In the genomic region with DNA sequence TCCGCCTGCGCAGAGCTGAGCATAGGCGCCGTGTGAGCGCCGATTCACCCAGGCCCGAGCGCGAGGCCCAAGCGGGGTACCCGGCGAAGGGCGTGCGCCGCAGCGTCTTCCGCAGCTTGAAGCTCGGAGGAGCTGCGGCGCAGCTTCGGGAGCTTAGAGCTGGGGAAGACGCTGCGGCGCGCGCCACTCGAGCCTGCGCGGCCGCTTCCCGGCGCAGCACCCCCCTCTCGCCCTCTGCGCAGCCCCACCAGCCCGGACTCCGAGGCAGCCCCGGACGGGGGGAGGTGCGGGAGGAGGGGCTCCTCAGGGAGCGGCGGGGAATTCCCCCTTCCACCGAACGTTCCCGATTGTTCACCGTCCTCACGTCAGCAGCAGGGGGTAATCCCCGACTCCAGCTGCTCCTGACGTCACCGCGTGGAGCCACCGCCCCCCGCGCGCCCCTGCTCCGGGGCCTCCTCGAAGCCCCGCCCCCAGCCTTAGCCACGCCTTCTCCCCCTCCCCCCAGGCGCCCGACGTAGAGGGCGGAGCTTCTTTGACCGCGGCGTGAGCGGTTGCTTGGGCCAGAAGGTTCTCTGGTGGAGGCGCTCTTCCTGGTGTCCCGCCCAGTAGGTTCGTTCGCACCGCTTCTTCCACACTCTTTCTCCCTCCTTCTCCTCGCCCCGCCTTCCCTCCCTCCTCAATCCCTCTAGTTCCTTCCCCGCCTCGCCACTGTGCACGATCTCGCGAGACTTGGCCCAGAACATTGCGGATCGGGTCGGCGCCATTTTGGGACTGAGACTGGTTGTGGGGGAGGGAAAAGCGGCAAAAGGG, we compare ENCODE assay signal across 1 cellular context.
TF ChIP-seq lines count a peak whose summit lies in the region.

A gene with protein sequence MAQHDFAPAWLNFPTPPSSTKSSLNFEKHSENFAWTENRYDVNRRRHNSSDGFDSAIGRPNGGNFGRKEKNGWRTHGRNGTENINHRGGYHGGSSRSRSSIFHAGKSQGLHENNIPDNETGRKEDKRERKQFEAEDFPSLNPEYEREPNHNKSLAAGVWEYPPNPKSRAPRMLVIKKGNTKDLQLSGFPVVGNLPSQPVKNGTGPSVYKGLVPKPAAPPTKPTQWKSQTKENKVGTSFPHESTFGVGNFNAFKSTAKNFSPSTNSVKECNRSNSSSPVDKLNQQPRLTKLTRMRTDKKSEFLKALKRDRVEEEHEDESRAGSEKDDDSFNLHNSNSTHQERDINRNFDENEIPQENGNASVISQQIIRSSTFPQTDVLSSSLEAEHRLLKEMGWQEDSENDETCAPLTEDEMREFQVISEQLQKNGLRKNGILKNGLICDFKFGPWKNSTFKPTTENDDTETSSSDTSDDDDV (plus strand): TSS at position 742 of the 810 bp plus-strand sequence. CDS start 40,072 bp downstream, outside the sequence.

TF ChIP-seq in HepG2, 621 proteins besides CTCF, POLR2A, EP300 and RAD21 (continued from another document and continues in another):
- TF ChIP-seq ATF7 (IDR thresholded peaks at IDR 0.05) (peak; percentile 73), ATF7 (CRISPR knock-in tag; IDR thresholded peaks at IDR 0.05) (peak; percentile 77; the same call in 1 of the 2 replicates), FOXC1 (CRISPR knock-in tag; IDR thresholded peaks at IDR 0.05; ENCODE audit: borderline replicate concordance) (no peak), SAFB2 (CRISPR knock-in tag; IDR thresholded peaks at IDR 0.05; ENCODE audit: borderline replicate concordance, low read depth) (0 out of 2 replicates have a peak, but pooled peaks have one; percentile 62), IRF2 (CRISPR knock-in tag; IDR thresholded peaks at IDR 0.05) (peak; percentile 16), ZNF230 (CRISPR knock-in tag; IDR thresholded peaks at IDR 0.05) (no peak; the same call in 1 of the 2 replicates), ARNT (IDR thresholded peaks at IDR 0.05) (no peak), GATAD2A (CRISPR knock-in tag; IDR thresholded peaks at IDR 0.05) (peak; percentile 42; the same call in 1 of the 2 replicates), RELA (CRISPR knock-in tag; IDR thresholded peaks at IDR 0.05) (peak; percentile 91; the same call in 1 of the 2 replicates), ZBTB1 (CRISPR knock-in tag; IDR thresholded peaks at IDR 0.05; ENCODE audit: borderline replicate concordance) (no peak), GPBP1L1 (CRISPR knock-in tag; IDR thresholded peaks at IDR 0.05) (no peak), ZNF724P (CRISPR knock-in tag; IDR thresholded peaks at IDR 0.05; ENCODE audit: borderline replicate concordance) (peak; percentile 78; the same call in 1 of the 2 replicates), ZNF30 (CRISPR knock-in tag; IDR thresholded peaks at IDR 0.05) (0 out of 2 replicates have a peak, but pooled peaks have one; percentile 69), ZNF468 (CRISPR knock-in tag; IDR thresholded peaks at IDR 0.05) (no peak), FOXO1 (CRISPR knock-in tag; IDR thresholded peaks at IDR 0.05) (no peak; the same call in 1 of the 2 replicates), EED (CRISPR knock-in tag; IDR thresholded peaks at IDR 0.05) (no peak), MTF1 (CRISPR knock-in tag; IDR thresholded peaks at IDR 0.05) (no peak), HNF1B (CRISPR knock-in tag; IDR thresholded peaks at IDR 0.05) (peak; percentile 84; the same call in 1 of the 2 replicates), ZUFSP (CRISPR knock-in tag; IDR thresholded peaks at IDR 0.05; ENCODE audit: borderline replicate concordance) (no peak), MXI1 (IDR thresholded peaks at IDR 0.05; ENCODE audit: borderline replicate concordance, low read depth, low read length) (peak; percentile 64; the same call in 2 of the 3 replicates), HOMEZ (CRISPR knock-in tag; IDR thresholded peaks at IDR 0.05; ENCODE audit: low read depth) (peak; percentile 80), ZNF577 (CRISPR knock-in tag; IDR thresholded peaks at IDR 0.05; ENCODE audit: borderline replicate concordance, low read depth) (no peak), ZNF337 (CRISPR knock-in tag; IDR thresholded peaks at IDR 0.05; ENCODE audit: borderline replicate concordance, low read depth) (no peak), RFX1 (IDR thresholded peaks at IDR 0.05) (no peak), TGIF2 (CRISPR knock-in tag; IDR thresholded peaks at IDR 0.05) (peak; percentile 78; the same call in 1 of the 2 replicates), HDAC2 (CRISPR knock-in tag; IDR thresholded peaks at IDR 0.05) (peak; percentile 25; the same call in 1 of the 2 replicates), KLF12 (CRISPR knock-in tag; IDR thresholded peaks at IDR 0.05; ENCODE audit: borderline replicate concordance) (peak; percentile 83), ERF (CRISPR knock-in tag; IDR thresholded peaks at IDR 0.05) (peak; percentile 44; the same call in 1 of the 2 replicates), PRDM15 (CRISPR knock-in tag; IDR thresholded peaks at IDR 0.05) (0 out of 2 replicates have a peak, but pooled peaks have one; percentile 14), ZSCAN30 (CRISPR knock-in tag; IDR thresholded peaks at IDR 0.05) (no peak), NR0B2 (CRISPR knock-in tag; IDR thresholded peaks at IDR 0.05) (no peak), PREB (CRISPR knock-in tag; IDR thresholded peaks at IDR 0.05) (no peak), ZNF3 (CRISPR knock-in tag; IDR thresholded peaks at IDR 0.05) (no peak)
- TF ChIP-seq, protein P1, sequence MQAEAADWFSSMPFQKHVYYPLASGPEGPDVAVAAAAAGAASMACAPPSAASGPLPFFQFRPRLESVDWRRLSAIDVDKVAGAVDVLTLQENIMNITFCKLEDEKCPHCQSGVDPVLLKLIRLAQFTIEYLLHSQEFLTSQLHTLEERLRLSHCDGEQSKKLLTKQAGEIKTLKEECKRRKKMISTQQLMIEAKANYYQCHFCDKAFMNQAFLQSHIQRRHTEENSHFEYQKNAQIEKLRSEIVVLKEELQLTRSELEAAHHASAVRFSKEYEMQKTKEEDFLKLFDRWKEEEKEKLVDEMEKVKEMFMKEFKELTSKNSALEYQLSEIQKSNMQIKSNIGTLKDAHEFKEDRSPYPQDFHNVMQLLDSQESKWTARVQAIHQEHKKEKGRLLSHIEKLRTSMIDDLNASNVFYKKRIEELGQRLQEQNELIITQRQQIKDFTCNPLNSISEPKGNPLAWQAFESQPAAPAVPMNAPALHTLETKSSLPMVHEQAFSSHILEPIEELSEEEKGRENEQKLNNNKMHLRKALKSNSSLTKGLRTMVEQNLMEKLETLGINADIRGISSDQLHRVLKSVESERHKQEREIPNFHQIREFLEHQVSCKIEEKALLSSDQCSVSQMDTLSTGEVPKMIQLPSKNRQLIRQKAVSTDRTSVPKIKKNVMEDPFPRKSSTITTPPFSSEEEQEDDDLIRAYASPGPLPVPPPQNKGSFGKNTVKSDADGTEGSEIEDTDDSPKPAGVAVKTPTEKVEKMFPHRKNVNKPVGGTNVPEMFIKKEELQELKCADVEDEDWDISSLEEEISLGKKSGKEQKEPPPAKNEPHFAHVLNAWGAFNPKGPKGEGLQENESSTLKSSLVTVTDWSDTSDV (CRISPR knock-in tag; IDR thresholded peaks at IDR 0.05): no peak
- TF ChIP-seq, protein P2, sequence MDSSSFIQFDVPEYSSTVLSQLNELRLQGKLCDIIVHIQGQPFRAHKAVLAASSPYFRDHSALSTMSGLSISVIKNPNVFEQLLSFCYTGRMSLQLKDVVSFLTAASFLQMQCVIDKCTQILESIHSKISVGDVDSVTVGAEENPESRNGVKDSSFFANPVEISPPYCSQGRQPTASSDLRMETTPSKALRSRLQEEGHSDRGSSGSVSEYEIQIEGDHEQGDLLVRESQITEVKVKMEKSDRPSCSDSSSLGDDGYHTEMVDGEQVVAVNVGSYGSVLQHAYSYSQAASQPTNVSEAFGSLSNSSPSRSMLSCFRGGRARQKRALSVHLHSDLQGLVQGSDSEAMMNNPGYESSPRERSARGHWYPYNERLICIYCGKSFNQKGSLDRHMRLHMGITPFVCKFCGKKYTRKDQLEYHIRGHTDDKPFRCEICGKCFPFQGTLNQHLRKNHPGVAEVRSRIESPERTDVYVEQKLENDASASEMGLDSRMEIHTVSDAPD (CRISPR knock-in tag; IDR thresholded peaks at IDR 0.05): no peak
- TF ChIP-seq, protein P3, sequence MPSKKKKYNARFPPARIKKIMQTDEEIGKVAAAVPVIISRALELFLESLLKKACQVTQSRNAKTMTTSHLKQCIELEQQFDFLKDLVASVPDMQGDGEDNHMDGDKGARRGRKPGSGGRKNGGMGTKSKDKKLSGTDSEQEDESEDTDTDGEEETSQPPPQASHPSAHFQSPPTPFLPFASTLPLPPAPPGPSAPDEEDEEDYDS (CRISPR knock-in tag; IDR thresholded peaks at IDR 0.05): no peak; the same call in 1 of the 2 replicates
